Comparison of ENCODE assay signal across 8 cellular contexts in genomic region chr11:73376168-73376802, GRCh38. TPM values are rescaled to one million over a fixed set of nuclear protein-coding genes. Genes with fewer than 3 reads are reported as not detected.
A peak's percentile ranks its signal among the peaks of the same experiment; 100 is the strongest.
DNase-seq lines count a peak whose midpoint lies in the region; ATAC-seq and TF ChIP-seq lines count a peak whose summit lies in the region.

RELT (plus strand) TSS chr11:73376399; CDS start chr11:73389137, 12,738 bp downstream.

- no peaks in the 10 kb centered on the region for H3K9me2 ChIP-seq in OCI-LY7 (ENCODE audit: insufficient read depth, low read length)

- CTCF ChIA-PET in OCI-LY7 (lab: Charles Lee; ENCODE audit: unreplicated experiment), result interaction anchor here (1.0 kb wide), 1 partner anchor 10 kb away, joined by 4 read pairs; no protein-coding TSS in a partner anchor

- intact Hi-C loops in OCI-LY7 (cut with micrococcal nuclease; ENCODE audit: unreplicated experiment), result loop anchor here (1.0 to 2.0 kb wide), 2 partner anchors 9 to 17 kb away; no protein-coding TSS in a partner anchor

- H3K27ac ChIP-seq in HUES64 (ENCODE audit: low read depth, low read length) (peak within 1 kb of the TSS; percentile 28; the same call in 1 of the 2 replicates), OCI-LY7 (ENCODE audit: low read depth, low read length, poor library complexity, severe bottlenecking) (peak within 1 kb of the TSS; percentile 63), mucosa of rectum (ENCODE audit: low read depth in 2 of 2, low read length in 2 of 2) (peak within 1 kb of the TSS; percentile 65 to 81)

- H3K9ac ChIP-seq in HUES64 (ENCODE audit: low read depth, low read length), result peak within 1 kb of the TSS; percentile 64
- peak within 1 kb of the TSS; percentile 66 to 72 for H3K9ac ChIP-seq in mucosa of rectum (ENCODE audit: low read depth in 1 of 2, low read length in 2 of 2)

- H3K79me2 ChIP-seq in OCI-LY7 (ENCODE audit: insufficient read depth, low read depth, low read length), result peaks cover 48% of the 10 kb centered on the region

- POLR2A ChIA-PET in OCI-LY7 (lab: Charles Lee), result no interaction called here

- WGBS in HUES64, result under 1% methylated on average over 95 of the region's 95 CpGs

- peak within 1 kb of the TSS; percentile 83 for H3K4me3 ChIP-seq in HUES64 (ENCODE audit: low read length)
- peak within 1 kb of the TSS; percentile 98 for H3K4me3 ChIP-seq in OCI-LY7 (ENCODE audit: low read depth, low read length, poor library complexity, severe bottlenecking)
- peak within 1 kb of the TSS; percentile 79 for H3K4me3 ChIP-seq in epithelial cell of proximal tubule (ENCODE audit: low read depth, low read length)
- peak within 1 kb of the TSS; percentile 77 to 81 for H3K4me3 ChIP-seq in mucosa of rectum (ENCODE audit: low read length in 2 of 2)

- H3K36me3 ChIP-seq in HUES64 (ENCODE audit: insufficient read depth, low read length) (no peaks in the 10 kb centered on the region), OCI-LY7 (ENCODE audit: insufficient read depth, low read length) (peaks cover 13% of the 10 kb centered on the region; the same call in 1 of the 2 replicates), mucosa of rectum (ENCODE audit: control insufficient read depth in 2 of 2, insufficient read depth in 2 of 2, low read length in 2 of 2) (no peaks in the 10 kb centered on the region)

- BruUV-seq in OCI-LY7 (replicated peaks; lab: Mats Ljungman, UMichigan), result no TSS peak

- peak; percentile 64 for DNase-seq in DMS114 treated with DMSO at 0.1 percent for 48 hours (lab: John Stamatoyannopoulos, UW; ENCODE audit: unreplicated experiment)
- peak; percentile 95 for DNase-seq in OCI-LY7 (ENCODE audit: low spot score)
- peak; percentile 92 for DNase-seq in activated T-cell treated with anti-CD3 and anti-CD28 coated beads for 4 hours
- no peak for DNase-seq in epithelial cell of proximal tubule (ENCODE audit: low read depth)
- DNase-seq in stimulated activated CD8-positive, alpha-beta memory T cell treated with anti-CD3 and anti-CD28 coated beads, Interleukin-4, amount 100 ng/mL, for 48 hours, result peak; percentile 98

- peaks cover 8% of the 10 kb centered on the region; the same call in 1 of the 2 replicates for H3K27me3 ChIP-seq in HUES64 (ENCODE audit: insufficient read depth, low read length)
- H3K27me3 ChIP-seq in mucosa of rectum (ENCODE audit: control insufficient read depth in 2 of 2, insufficient read depth in 2 of 2, low read length in 2 of 2), result no peaks in the 10 kb centered on the region

- H2AFZ ChIP-seq in OCI-LY7 (ENCODE audit: low read length), result peak within 1 kb of the TSS; percentile 76; the same call in 1 of the 2 replicates

- H3K4me1 ChIP-seq in HUES64 (ENCODE audit: insufficient read depth, low read length) (peaks cover 6% of the 10 kb centered on the region), OCI-LY7 (ENCODE audit: insufficient read depth, low read length, poor library complexity, severe bottlenecking) (peaks cover 62% of the 10 kb centered on the region), mucosa of rectum (ENCODE audit: control insufficient read depth in 2 of 2, insufficient read depth in 2 of 2, low read length in 2 of 2) (peaks cover 13 to 26% of the 10 kb centered on the region in 2 donors)

- peak within 1 kb of the TSS; percentile 87 for H3K4me2 ChIP-seq in OCI-LY7 (ENCODE audit: low read length)

- TF ChIP-seq CTCF in OCI-LY7 (conservative IDR thresholded peaks at IDR 0.05; ENCODE audit: low read length) (peak; percentile 88), epithelial cell of proximal tubule (conservative IDR thresholded peaks at IDR 0.05; ENCODE audit: low read depth, low read length) (peak; percentile 66)

- no peaks in the 10 kb centered on the region for H3K9me3 ChIP-seq in HUES64 (ENCODE audit: insufficient read depth, low read depth, low read length)
- no peaks in the 10 kb centered on the region for H3K9me3 ChIP-seq in OCI-LY7 (ENCODE audit: low read length)
- H3K9me3 ChIP-seq in mucosa of rectum (ENCODE audit: control insufficient read depth in 2 of 2, low read length in 2 of 2), result no peaks in the 10 kb centered on the region

- peak; percentile 65 for ATAC-seq in GM21447 (IDR thresholded peaks at IDR 0.05; ENCODE audit: unreplicated experiment)

- H4K20me1 ChIP-seq in OCI-LY7 (ENCODE audit: insufficient read depth, low read length), result peaks cover 20% of the 10 kb centered on the region

RNA-seq across cellular contexts. Expression of gene RELT, which starts in this region (rescaled TPM):
- polyA plus RNA-seq in HUES64 (2013, experiment 1 of 2), result 5.1 TPM
- polyA plus RNA-seq in HUES64 (2013, experiment 2 of 2), result 6.0 TPM
- total RNA-seq in OCI-LY7 (2014; rRNA removed; shearing (Covaris generic)), result 16.6 and 21.5 TPM in 2 replicates
- total RNA-seq in OCI-LY7 (2022) (24.7 and 30.8 TPM in 2 replicates), epithelial cell of proximal tubule (9.1 and 12.1 TPM in 2 replicates)
